Comparison of ENCODE assay signal across 8 cellular contexts in the genomic region with DNA sequence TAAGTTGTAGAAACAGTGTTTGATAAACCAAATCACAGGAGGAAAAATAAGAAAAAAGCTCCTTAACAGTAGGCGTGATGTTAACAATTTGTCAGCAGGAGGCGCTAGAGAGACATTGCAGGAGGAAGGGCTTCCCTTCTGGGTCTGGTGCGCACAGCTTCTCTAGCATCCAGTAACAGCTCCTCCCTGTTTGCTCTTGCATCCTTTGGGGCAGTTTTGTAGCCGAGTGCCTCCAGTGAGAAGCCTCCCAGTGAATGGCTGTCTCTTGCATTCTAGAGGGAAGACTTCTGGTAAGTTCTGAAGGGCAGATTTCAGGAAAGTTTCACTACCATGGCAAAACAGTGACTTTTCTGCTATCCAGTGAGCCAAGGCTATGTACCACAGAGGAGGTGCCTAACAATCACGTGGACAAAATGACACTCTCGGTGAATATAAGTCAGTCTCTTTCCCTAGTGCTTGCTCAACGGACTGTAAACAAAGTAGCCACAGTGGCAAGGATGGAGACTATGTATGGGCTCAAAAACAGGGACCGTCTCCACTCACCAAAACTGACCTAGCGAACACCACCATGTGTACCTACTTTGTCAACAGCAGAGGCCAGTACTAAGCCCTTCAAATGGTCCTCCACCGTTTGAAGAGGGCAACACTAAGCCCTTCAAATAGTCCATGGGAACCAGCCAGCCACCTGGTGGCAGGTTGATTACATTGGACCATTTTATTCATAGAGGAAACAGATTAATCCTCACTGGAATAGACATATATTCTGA. TPM values are rescaled to one million over a fixed set of nuclear protein-coding genes. Genes with fewer than 3 reads are reported as not detected.
DNase-seq lines count a peak whose midpoint lies in the region; ATAC-seq and TF ChIP-seq lines count a peak whose summit lies in the region.

No MANE protein-coding gene starts in this region.

- DNase-seq in GM10266 (ENCODE audit: extremely low spot score) (peak; percentile 76), NCI-H1694 (lab: John Stamatoyannopoulos, UW) (peak; percentile 57), T-cell (peak; percentile 11 to 77 (median 56)), ascending aorta (ENCODE audit: low spot score in 2 of 2) (peak in 1 of 2 donors; percentile 82), hepatocyte (ENCODE audit: low spot score) (peak; percentile 91), skeletal muscle cell (ENCODE audit: low read depth) (peak; percentile 44)

- no peaks in the 10 kb centered on the region for H3K79me2 ChIP-seq in hepatocyte

- H3K27me3 ChIP-seq in ascending aorta (no peaks in the 10 kb centered on the region), hepatocyte (peaks cover 5% of the 10 kb centered on the region)

- no peak overlapping the region for H3K4me3 ChIP-seq in ascending aorta
- no peak overlapping the region for H3K4me3 ChIP-seq in hepatocyte
- H3K4me3 ChIP-seq in skeletal muscle cell (ENCODE audit: low read depth, low read length), result no peak overlapping the region

- H3K27ac Mint-ChIP-seq in T-cell, result no peak overlapping the region

- peaks cover 0 to 8% (median 4%) of the 10 kb centered on the region in 3 donors for H3K4me1 Mint-ChIP-seq in T-cell

- TF ChIP-seq CTCF in GM10266 (IDR thresholded peaks at IDR 0.05; ENCODE audit: control insufficient read depth, insufficient read depth, low read depth, missing control alignments) (peak; percentile 84), ascending aorta (IDR thresholded peaks at IDR 0.05) (peak; percentile 52 to 85 (median 78)), hepatocyte (IDR thresholded peaks at IDR 0.05; ENCODE audit: poor library complexity) (peak; percentile 79)

- H2AFZ ChIP-seq in hepatocyte, result no peak overlapping the region

- H3K36me3 ChIP-seq in ascending aorta (no peaks in the 10 kb centered on the region), hepatocyte (replicated peaks; ENCODE audit: insufficient read depth, low read depth) (no peaks in the 10 kb centered on the region)

- H3K4me1 ChIP-seq in ascending aorta (no peaks in the 10 kb centered on the region), hepatocyte (ENCODE audit: insufficient read depth) (no peaks in the 10 kb centered on the region)

- H3K9me2 ChIP-seq in hepatocyte (replicated peaks; ENCODE audit: insufficient read depth), result no peaks in the 10 kb centered on the region

- H3K27ac ChIP-seq in ascending aorta, result no peak overlapping the region
- H3K27ac ChIP-seq in hepatocyte, result no peak overlapping the region

- H3K9me3 Mint-ChIP-seq in T-cell, result no peaks in the 10 kb centered on the region

- WGBS in hepatocyte (ENCODE audit: low lambda C conversion rate, missing lambda C conversion rate), result 41% methylated on average over 10 of the region's 10 CpGs

- no peaks in the 10 kb centered on the region for H4K20me1 ChIP-seq in hepatocyte (ENCODE audit: insufficient read depth, poor library complexity, severe bottlenecking)

- H3K4me3 Mint-ChIP-seq in T-cell, result no peak overlapping the region

- CTCF ChIA-PET in T-cell (lab: Charles Lee), result interaction anchor here (0.6 to 1.2 kb wide), 21 partner anchors 11 to 380 kb away, joined by 3 to 10 read pairs (median 4); partner anchors contain the start of genes MAPRE2 (in 1 of the 2) and ZNF24 (in 1 of the 2)

- peak; percentile 77 for ATAC-seq in HG02642 (IDR thresholded peaks at IDR 0.05; ENCODE audit: poor library complexity, unreplicated experiment)
- ATAC-seq in T-cell (replicated peaks in 1 of 4), result peak; percentile 81 to 97 (median 92)
- ATAC-seq in HG03045 (IDR thresholded peaks at IDR 0.05; ENCODE audit: unreplicated experiment), result no peak

- intact Hi-C loops in ascending aorta (cut with DNase I), result loop anchor here (5.0 kb wide), 2 partner anchors 566 to 586 kb away; partner anchors contain the start of gene RMP24

- H3K9me3 ChIP-seq in ascending aorta, result no peaks in the 10 kb centered on the region
- peaks cover 3% of the 10 kb centered on the region for H3K9me3 ChIP-seq in hepatocyte (ENCODE audit: low read depth)

- POLR2A ChIA-PET in T-cell (lab: Charles Lee), result no interaction called here

- no peaks in the 10 kb centered on the region for H3K36me3 Mint-ChIP-seq in T-cell

- H3K27me3 Mint-ChIP-seq in T-cell, result peaks cover 17 to 31% of the 10 kb centered on the region in 2 donors

- no peak overlapping the region for H3K4me2 ChIP-seq in hepatocyte

RNA-seq across cellular contexts. Expression of gene ZNF396, which starts 9.6 kb away (rescaled TPM):
- 1 to 10 TPM in 2 of 5 donors, under 1 TPM in 2, not detected in 1; 0.73 to 2.4 (median 1.4) TPM for total RNA-seq in T-cell
- total RNA-seq in ascending aorta, result 0.21 TPM
- total RNA-seq in hepatocyte, result 1.8 and 2.0 TPM in 2 replicates
- polyA plus RNA-seq in hepatocyte, result 1.6 and 3.4 TPM in 2 replicates

RNA-seq across cellular contexts. Expression of gene ZNF24, which starts 42.6 kb away (rescaled TPM):
- total RNA-seq in T-cell (10 to 100 TPM; 63.1 to 75.7 (median 72.2) TPM), ascending aorta (11.5 TPM), hepatocyte (44.3 and 44.9 TPM in 2 replicates)
- 29.0 and 34.8 TPM in 2 replicates for polyA plus RNA-seq in hepatocyte
